In genomic region chr14:68245146-68246073, GRCh38 we compare ENCODE assay signal across 9 cellular contexts.
DNase-seq lines count a peak whose midpoint lies in the region; ATAC-seq and TF ChIP-seq lines count a peak whose summit lies in the region.
"Had no signal": no experiment of that assay in that cellular context is flagged by ENCODE, and none has a peak within 500 bp of the region (broad histone marks: within the 10 kb centered on the region; RNA-seq: fewer than 3 reads in every experiment).

No MANE protein-coding gene starts in this region.

- peak overlapping the region; percentile 6 for H3K4me2 ChIP-seq in mammary epithelial cell (ENCODE audit: insufficient read depth, low read depth, low read length)

- H3K9me3 ChIP-seq in mammary epithelial cell (replicated peaks; ENCODE audit: insufficient read depth, low read length) (no peaks in the 10 kb centered on the region), right lobe of liver (no peaks in the 10 kb centered on the region), thyroid gland (no peaks in the 10 kb centered on the region)
- H3K9me3 ChIP-seq: neutrophil had no signal

- 29% methylated on average over 7 of the region's 7 CpGs for WGBS in mammary epithelial cell (ENCODE audit: low coverage, missing lambda C conversion rate)
- WGBS in right lobe of liver (ENCODE audit: insufficient coverage, low coverage, low lambda C conversion rate, missing lambda C conversion rate), result 64% methylated on average over 7 of the region's 7 CpGs
- WGBS in thyroid gland, 2 donors, result 76 to 77% methylated on average over 7 of the region's 7 CpGs

- H3K36me3 ChIP-seq in mammary epithelial cell (ENCODE audit: insufficient read depth, low read length), result no peaks in the 10 kb centered on the region
- no peaks in the 10 kb centered on the region for H3K36me3 ChIP-seq in right lobe of liver
- no peaks in the 10 kb centered on the region for H3K36me3 ChIP-seq in thyroid gland
- H3K36me3 ChIP-seq: neutrophil had no signal

- in situ Hi-C loops in mammary epithelial cell (cut with MboI; ENCODE audit: low sequenced_read_pairs in 2 of 2), result loop anchor here (5.0 to 10.0 kb wide), 3 partner anchors 303 to 579 kb away; no protein-coding TSS in a partner anchor

- DNase-seq in NCI-H1694 (lab: John Stamatoyannopoulos, UW) (peak; percentile 39), mammary epithelial cell (peak; percentile 25), right lobe of liver (no peak), thyroid gland (no peak), HuH-7.5 (ENCODE audit: low spot score) (no peak)

- no peaks in the 10 kb centered on the region for H3K27me3 ChIP-seq in mammary epithelial cell (ENCODE audit: insufficient read depth, low read length)
- H3K27me3 ChIP-seq in right lobe of liver, result no peaks in the 10 kb centered on the region
- H3K27me3 ChIP-seq in thyroid gland, result no peaks in the 10 kb centered on the region
- H3K27me3 ChIP-seq: neutrophil had no signal

- peaks cover 29% of the 10 kb centered on the region for H3K4me1 ChIP-seq in mammary epithelial cell (ENCODE audit: insufficient read depth, low read length)
- peaks cover 0 to 47% (median 15%) of the 10 kb centered on the region in 4 donors for H3K4me1 ChIP-seq in right lobe of liver
- peaks cover 23 to 64% of the 10 kb centered on the region in 2 donors for H3K4me1 ChIP-seq in thyroid gland

- H3K4me3 ChIP-seq in mammary epithelial cell (replicated peaks in 1 of 3; ENCODE audit: insufficient read depth in 1 of 3, low read depth in 2 of 3, low read length in 3 of 3) (no peak overlapping the region), right lobe of liver (no peak overlapping the region), thyroid gland (replicated peaks in 1 of 3) (no peak overlapping the region)

- no peak overlapping the region for H3K9ac ChIP-seq in mammary epithelial cell (ENCODE audit: insufficient read depth, low read length)

- H3K79me2 ChIP-seq in mammary epithelial cell (ENCODE audit: insufficient read depth, low read length), result no peaks in the 10 kb centered on the region

- no peak for ATAC-seq in right lobe of liver
- no peak for ATAC-seq in HG03432 (IDR thresholded peaks at IDR 0.05; ENCODE audit: unreplicated experiment)
- ATAC-seq in GM21381 (IDR thresholded peaks at IDR 0.05; ENCODE audit: unreplicated experiment), result no peak
- no peak for ATAC-seq in HG02870 (IDR thresholded peaks at IDR 0.05; ENCODE audit: unreplicated experiment)

- TF ChIP-seq POLR2A in right lobe of liver (IDR thresholded peaks at IDR 0.05) (no peak), thyroid gland (IDR thresholded peaks at IDR 0.05) (no peak)

- intact Hi-C loops in mammary epithelial cell (cut with micrococcal nuclease), result loop anchor here (5.0 kb wide), 2 partner anchors 108 to 332 kb away; no protein-coding TSS in a partner anchor
- intact Hi-C loops in right lobe of liver (cut with DNase I), result loop anchor here in 1 of 2 donors (5.0 to 10.0 kb wide), 2 partner anchors 51 to 572 kb away; no protein-coding TSS in a partner anchor
- intact Hi-C loops in thyroid gland (cut with DNase I), result loop anchor here (5.0 kb wide), 2 partner anchors 547 to 572 kb away; partner anchors contain the start of gene ZFP36L1

- H2AFZ ChIP-seq in mammary epithelial cell (ENCODE audit: low read depth, low read length), result peak overlapping the region; percentile 56

- no peaks in the 10 kb centered on the region for H4K20me1 ChIP-seq in mammary epithelial cell (ENCODE audit: insufficient read depth, low read length)

- CTCF ChIA-PET in mammary epithelial cell (lab: Charles Lee; ENCODE audit: low non-redundant PET), result no interaction called here

- TF ChIP-seq CTCF in mammary epithelial cell (conservative IDR thresholded peaks at IDR 0.05 in 1 of 2, IDR thresholded peaks at IDR 0.05 in 1 of 2; ENCODE audit: extremely low read depth in 1 of 2, insufficient read depth in 1 of 2, low read depth in 1 of 2, low read length in 2 of 2) (no peak), right lobe of liver (IDR thresholded peaks at IDR 0.05) (no peak), thyroid gland (IDR thresholded peaks at IDR 0.05) (no peak)

- dilution Hi-C loops in mammary epithelial cell (cut with HindIII; ENCODE audit: low sequenced_read_pairs), result loop anchor here (25.0 kb wide), 1 partner anchor 308 kb away; no protein-coding TSS in a partner anchor

- no TSS peak for BruUV-seq in mammary epithelial cell (replicated peaks; lab: Mats Ljungman, UMichigan)

- H3K27ac ChIP-seq in mammary epithelial cell (ENCODE audit: insufficient read depth, low read depth, low read length) (no peak overlapping the region), right lobe of liver (peak overlapping the region; percentile 66 to 77 (median 72)), thyroid gland (peak overlapping the region; percentile 64 to 84 (median 75))
- H3K27ac ChIP-seq: neutrophil had no signal

Comparison
In these comparisons a context has a peak if more than half of its experiments do, and no peak if none do; other contexts are left out.
1. DNase-seq: peak in NCI-H1694 (single experiment) and mammary epithelial cell (single experiment); none in right lobe of liver (0 of 3), thyroid gland (0 of 2) and HuH-7.5 (single experiment).